In the genomic region with DNA sequence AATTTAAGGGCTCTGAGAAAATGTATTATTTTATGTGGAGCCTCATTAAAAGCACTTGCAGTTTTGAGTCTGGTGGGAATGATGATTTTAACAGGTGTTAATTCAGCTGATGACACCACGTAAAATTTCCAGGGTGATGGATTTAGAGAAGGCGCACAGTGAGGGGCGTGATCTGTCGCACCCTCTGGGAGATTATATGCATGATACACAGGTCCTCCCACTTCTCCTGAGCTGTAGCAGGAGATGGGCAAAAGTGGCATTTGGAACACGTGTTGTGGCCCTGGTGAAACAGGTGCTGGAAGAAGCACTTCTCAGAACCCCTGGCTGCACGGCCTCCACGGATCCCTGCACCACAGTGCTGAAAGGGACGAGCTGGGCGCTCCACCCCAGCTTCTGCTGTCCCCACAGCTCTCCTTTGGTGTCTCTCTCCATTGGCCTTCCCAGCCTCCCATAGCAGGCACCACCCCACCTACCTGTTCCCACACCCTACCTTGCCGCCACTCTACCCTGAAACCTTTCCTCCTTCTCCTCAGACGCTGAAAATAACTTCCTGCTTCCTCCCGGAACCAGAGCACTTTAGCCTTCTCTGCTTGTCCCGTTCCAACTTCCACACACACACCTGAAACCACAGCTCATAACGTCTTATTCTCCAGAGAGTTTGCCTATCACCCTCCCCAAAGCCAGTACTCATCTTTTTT, we compare ENCODE assay signal across 14 cellular contexts. TPM values are rescaled to one million over a fixed set of nuclear protein-coding genes. Genes with fewer than 3 reads are reported as not detected.
DNase-seq lines count a peak whose midpoint lies in the region; ATAC-seq, FAIRE-seq and TF ChIP-seq lines count a peak whose summit lies in the region.
"Had no signal": no experiment of that assay in that cellular context is flagged by ENCODE, and none has a peak within 500 bp of the region (broad histone marks: within the 10 kb centered on the region; RNA-seq: fewer than 3 reads in every experiment).

No MANE protein-coding gene starts in this region.

- H3K4me3 ChIP-seq in BLaER1: no peak overlapping the region

- no peak overlapping the region for H3K9ac ChIP-seq in BLaER1

- peak overlapping the region; percentile 16; the same call in 1 of the 2 replicates for H3K27ac ChIP-seq in BLaER1
- H3K27ac ChIP-seq in foreskin keratinocyte: no peak overlapping the region

- intact Hi-C loops in posterior cingulate gyrus (cut with DNase I): loop anchor here (5.0 kb wide), 1 partner anchor 123 kb away; no protein-coding TSS in a partner anchor

- no peaks in the 10 kb centered on the region for H3K9me3 Mint-ChIP-seq in central memory CD8-positive, alpha-beta T cell
- H3K9me3 Mint-ChIP-seq in nephron progenitor cell: peaks cover 8% of the 10 kb centered on the region

- no peaks in the 10 kb centered on the region for H3K36me3 ChIP-seq in BLaER1

- ATAC-seq in HG03432 (IDR thresholded peaks at IDR 0.05; ENCODE audit: unreplicated experiment) (peak; percentile 26), foreskin keratinocyte (no peak)
- ATAC-seq in central memory CD8-positive, alpha-beta T cell (replicated peaks; ENCODE audit: extremely low read depth, poor library complexity, severe bottlenecking): no peak

- no peak for TF ChIP-seq CTCF in nephron progenitor cell (IDR thresholded peaks at IDR 0.05)
- TF ChIP-seq CTCF in foreskin keratinocyte (conservative IDR thresholded peaks at IDR 0.05): no peak

- peaks cover 8% of the 10 kb centered on the region for H3K36me3 Mint-ChIP-seq in central memory CD8-positive, alpha-beta T cell (ENCODE audit: insufficient read depth)
- no peaks in the 10 kb centered on the region for H3K36me3 Mint-ChIP-seq in nephron progenitor cell (ENCODE audit: low read depth)

- H3K4me1 ChIP-seq in BLaER1: peaks cover 33% of the 10 kb centered on the region
- H3K4me1 ChIP-seq in foreskin keratinocyte: peaks cover 2% of the 10 kb centered on the region

- no peaks in the 10 kb centered on the region for H3K9me3 ChIP-seq in BLaER1

- no peak overlapping the region for H3K4me3 Mint-ChIP-seq in central memory CD8-positive, alpha-beta T cell
- no peak overlapping the region for H3K4me3 Mint-ChIP-seq in nephron progenitor cell

- peaks cover 3% of the 10 kb centered on the region; the same call in 1 of the 2 replicates for H3K27me3 ChIP-seq in BLaER1
- peaks cover 4% of the 10 kb centered on the region for H3K27me3 ChIP-seq in foreskin keratinocyte

- H3K4me2 ChIP-seq in BLaER1: peak overlapping the region; percentile 74

- peak overlapping the region; percentile 75 for H3K27ac Mint-ChIP-seq in central memory CD8-positive, alpha-beta T cell (ENCODE audit: low read depth)
- H3K27ac Mint-ChIP-seq in nephron progenitor cell: no peak overlapping the region

- H3K27me3 Mint-ChIP-seq in central memory CD8-positive, alpha-beta T cell: no peaks in the 10 kb centered on the region
- H3K27me3 Mint-ChIP-seq in nephron progenitor cell (ENCODE audit: low read depth, poor library complexity): no peaks in the 10 kb centered on the region

- no peaks in the 10 kb centered on the region for H4K20me1 ChIP-seq in BLaER1

- DNase-seq in GM12891 (ENCODE audit: insufficient read length, low spot score) (no peak), nephron progenitor cell (no peak), posterior cingulate gyrus (no peak), foreskin keratinocyte (no peak), activated gamma-delta T cell treated with Interleukin-2 at 50 U/mL for 16 hours (no peak)
- DNase-seq in central memory CD8-positive, alpha-beta T cell (ENCODE audit: low spot score in 2 of 2): no peak
- DNase-seq: AML-193; NCI-H1048; retina; RPMI8226; stimulated activated CD4-positive, alpha-beta T cell treated with anti-CD3 and anti-CD28 coated beads, Interleukin-4, amount 100 ng/mL, for 24 hours had no signal

- peak; percentile 94 for FAIRE-seq in GM12891 (lab: Jason Lieb, UNC)
- FAIRE-seq: G401.6 had no signal

- H3K4me1 Mint-ChIP-seq in central memory CD8-positive, alpha-beta T cell: peaks cover 38% of the 10 kb centered on the region
- peaks cover 40% of the 10 kb centered on the region for H3K4me1 Mint-ChIP-seq in nephron progenitor cell

- TF ChIP-seq POLR2A in GM12891 (IDR thresholded peaks at IDR 0.05; ENCODE audit: low read depth, low read length): no peak

TF ChIP-seq in GM12891, 5 proteins besides CTCF, POLR2A, EP300 and RAD21:
- TF ChIP-seq SPI1 (IDR thresholded peaks at IDR 0.05; ENCODE audit: low read depth, low read length): no peak
- TF ChIP-seq TAF1 (IDR thresholded peaks at IDR 0.05; ENCODE audit: low read depth, low read length): no peak
- TF ChIP-seq PAX5 (IDR thresholded peaks at IDR 0.05; ENCODE audit: insufficient read depth, low read length, severe bottlenecking): no peak
- TF ChIP-seq POLR2AphosphoS5 (IDR thresholded peaks at IDR 0.05; ENCODE audit: low read depth, low read length): no peak
- TF ChIP-seq POU2F2 (IDR thresholded peaks at IDR 0.05; ENCODE audit: low read depth, low read length): no peak

RNA-seq across cellular contexts. Expression of gene SORL1, which starts 6.9 kb away (rescaled TPM):
- polyA plus RNA-seq in GM12891 (2012; ENCODE audit: low read depth, missing spikeins): 49.9 TPM
- 67.1 and 71.9 TPM in 2 replicates for total RNA-seq in foreskin keratinocyte
- polyA plus RNA-seq in foreskin keratinocyte: 9.5 and 11.1 TPM in 2 replicates
